Comparison of ENCODE assay signal across 1 cellular context in genomic region chr22:21407139-21407538, GRCh38. TPM values are rescaled to one million over a fixed set of nuclear protein-coding genes. Genes with fewer than 3 reads are reported as not detected.
"Had no signal": no experiment of that assay in that cellular context is flagged by ENCODE, and none has a peak within 500 bp of the region (broad histone marks: within the 10 kb centered on the region; RNA-seq: fewer than 3 reads in every experiment).

No MANE protein-coding gene starts in this region.

RNA-seq across cellular contexts. Expression of gene RIMBP3B, which starts 23.6 kb away (rescaled TPM):
- total RNA-seq: HT-29 had no signal
